In the genomic region with DNA sequence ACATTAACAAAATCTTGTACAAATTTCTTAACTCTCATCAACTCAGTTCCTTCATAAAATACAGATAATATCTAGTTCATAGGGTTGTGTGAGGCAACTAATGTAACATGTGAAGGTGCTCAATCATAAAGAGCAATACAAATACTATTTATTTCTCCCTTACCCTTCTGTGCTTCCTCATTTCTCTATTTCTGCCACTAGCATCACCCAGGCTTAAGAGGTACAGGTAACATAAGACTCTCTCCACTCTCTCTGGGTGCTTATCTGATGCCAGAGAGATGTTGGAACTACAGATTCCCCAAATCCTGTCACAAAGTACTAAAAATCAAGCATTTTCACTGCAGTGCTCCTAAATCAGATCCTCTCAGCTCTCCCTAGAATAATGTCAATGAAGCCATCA, we compare ENCODE assay signal across 35 cellular contexts.
"Had no signal": no experiment of that assay in that cellular context is flagged by ENCODE, and none has a peak within 500 bp of the region (broad histone marks: within the 10 kb centered on the region; RNA-seq: fewer than 3 reads in every experiment).

No MANE protein-coding gene starts in this region.

- DNase-seq: Karpas-422, Kasumi-1, KG1, MG63, MM.1S, MV-4-11, NCI-H1048, NCI-H1092, NCI-H1092 treated with DMSO at 0.1 percent for 48 hours, NCI-H1105, NCI-H1105 treated with DMSO at 0.1 percent for 48 hours, NCI-H1417, NCI-H1417 treated with DMSO at 0.1 percent for 48 hours, NCI-H1436, NCI-H1436 treated with DMSO at 0.1 percent for 48 hours, NCI-H146, NCI-H1694, NCI-H1694 treated with DMSO at 0.1 percent for 48 hours, NCI-H187, NCI-H187 treated with DMSO at 0.1 percent for 48 hours, NCI-H1930, NCI-H2029, NCI-H2029 treated with DMSO at 0.1 percent for 48 hours, NCI-H2081, NCI-H2081 treated with DMSO at 0.1 percent for 48 hours, NCI-H2107, NCI-H2171, NCI-H2171 treated with DMSO at 0.1 percent for 48 hours, NCI-H2227 treated with DMSO at 0.1 percent for 48 hours, NCI-H226, NCI-H345, NCI-H446, NCI-H446 treated with DMSO at 0.1 percent for 48 hours, NCI-H510A had no signal

- H3K27ac ChIP-seq: KMS-11 had no signal

- H3K9me3 ChIP-seq: MG63 had no signal

- H3K36me3 ChIP-seq: MG63 had no signal

- H3K4me3 ChIP-seq: MG63 had no signal

- H3K9ac ChIP-seq: KMS-11 had no signal

- H3K4me2 ChIP-seq: KMS-11 had no signal

- H3K27me3 ChIP-seq: MG63 had no signal
